24 cellular contexts compared by ENCODE assay signal in the genomic region with DNA sequence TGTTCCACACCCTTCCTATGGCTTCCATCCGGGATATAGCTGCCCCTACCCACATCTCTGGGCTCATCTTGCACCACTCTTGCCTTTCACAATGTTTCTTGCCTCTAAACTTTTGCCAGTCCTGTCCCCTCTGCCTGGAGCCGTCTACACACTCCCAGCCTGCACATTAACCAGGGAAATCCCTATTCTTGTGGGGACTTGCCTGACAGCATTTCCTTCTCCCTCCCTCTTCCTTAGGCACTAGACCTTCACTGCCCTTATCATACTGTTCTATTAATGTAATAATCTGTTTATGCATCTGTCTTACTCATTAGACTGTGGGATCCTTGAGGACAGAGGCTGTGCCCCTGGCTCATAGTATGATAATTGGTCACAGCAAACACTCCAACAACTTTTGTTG.
"Had no signal": no experiment of that assay in that cellular context is flagged by ENCODE, and none has a peak within 500 bp of the region (broad histone marks: within the 10 kb centered on the region; RNA-seq: fewer than 3 reads in every experiment).

No MANE protein-coding gene starts in this region.

- ATAC-seq: heart right ventricle; left lobe of liver; lower lobe of right lung; mucosa of descending colon; naive thymus-derived CD4-positive, alpha-beta T cell; natural killer cell treated with Interleukin-12 subunit alpha and Interleukin-12 subunit beta and Interleukin-15 and Interleukin-18, amount 100 ng/mL, for 72 hours; right lobe of liver; stimulated activated naive B cell treated with anti-CD40 and anti-IgM and Interleukin-4, amounts not matched to agents 10 μg/mL and 1 μg/mL and 100 μg/mL, for 72 hours; stimulated activated naive CD8-positive, alpha-beta T cell treated with anti-CD3 and anti-CD28 coated beads, Interleukin-15, Interleukin-2, amounts not matched to agents 100 U/mL and 50 U/mL, for 24 hours had no signal

- H3K9me3 ChIP-seq: heart right ventricle, lower lobe of right lung, mucosa of descending colon, ovary, right atrium auricular region, right lobe of liver, stomach, testis, thyroid gland, transverse colon, upper lobe of left lung, vagina had no signal

- H3K79me2 ChIP-seq: hepatocyte had no signal

- H3K36me3 Mint-ChIP-seq: immature natural killer cell; naive thymus-derived CD4-positive, alpha-beta T cell; natural killer cell treated with Interleukin-12 subunit alpha and Interleukin-12 subunit beta and Interleukin-15 and Interleukin-18, amount 100 ng/mL, for 72 hours; stimulated activated naive B cell treated with anti-CD40 and anti-IgM and Interleukin-4, amounts not matched to agents 10 μg/mL and 1 μg/mL and 100 μg/mL, for 72 hours had no signal

- H3K4me3 ChIP-seq: heart right ventricle, hepatocyte, lower lobe of right lung, mucosa of descending colon, ovary, right atrium auricular region, right lobe of liver, smooth muscle cell, stomach, testis, thyroid gland, transverse colon, upper lobe of left lung, vagina had no signal

- H3K9me3 Mint-ChIP-seq: immature natural killer cell; naive thymus-derived CD4-positive, alpha-beta T cell; natural killer cell treated with Interleukin-12 subunit alpha and Interleukin-12 subunit beta and Interleukin-15 and Interleukin-18, amount 100 ng/mL, for 72 hours; stimulated activated naive B cell treated with anti-CD40 and anti-IgM and Interleukin-4, amounts not matched to agents 10 μg/mL and 1 μg/mL and 100 μg/mL, for 72 hours had no signal

- H2AFZ ChIP-seq: hepatocyte had no signal

- H3K4me3 Mint-ChIP-seq: immature natural killer cell; naive thymus-derived CD4-positive, alpha-beta T cell; natural killer cell treated with Interleukin-12 subunit alpha and Interleukin-12 subunit beta and Interleukin-15 and Interleukin-18, amount 100 ng/mL, for 72 hours; stimulated activated naive B cell treated with anti-CD40 and anti-IgM and Interleukin-4, amounts not matched to agents 10 μg/mL and 1 μg/mL and 100 μg/mL, for 72 hours had no signal

- H3K27ac Mint-ChIP-seq: immature natural killer cell; naive thymus-derived CD4-positive, alpha-beta T cell; natural killer cell treated with Interleukin-12 subunit alpha and Interleukin-12 subunit beta and Interleukin-15 and Interleukin-18, amount 100 ng/mL, for 72 hours; progenitor cell of endocrine pancreas; stimulated activated naive B cell treated with anti-CD40 and anti-IgM and Interleukin-4, amounts not matched to agents 10 μg/mL and 1 μg/mL and 100 μg/mL, for 72 hours had no signal

- H3K4me1 ChIP-seq: right atrium auricular region, right lobe of liver, testis, thyroid gland had no signal

- DNase-seq: heart right ventricle; immature natural killer cell; lower lobe of right lung; midbrain; mucosa of descending colon; naive thymus-derived CD4-positive, alpha-beta T cell; ovary; right lobe of liver; stimulated activated CD4-positive, alpha-beta T cell treated with anti-CD3 and anti-CD28 coated beads, Interleukin-1b, Interleukin-23, amount 100 ng/mL, for 48 hours; stimulated activated CD4-positive, alpha-beta T cell treated with anti-CD3 and anti-CD28 coated beads, Interleukin-2, amount 100 ng/mL, for 48 hours; stimulated activated naive B cell treated with anti-CD40 and anti-IgM and Interleukin-4, amounts not matched to agents 10 μg/mL and 1 μg/mL and 100 μg/mL, for 72 hours; stimulated activated naive CD8-positive, alpha-beta T cell treated with anti-CD3 and anti-CD28 coated beads, Interleukin-15, Interleukin-2, amounts not matched to agents 100 U/mL and 50 U/mL, for 24 hours; stomach; testis; thyroid gland; transverse colon; upper lobe of left lung had no signal

- H3K27me3 ChIP-seq: heart right ventricle, hepatocyte, ovary, right atrium auricular region, right lobe of liver, stomach, testis, thyroid gland, transverse colon, upper lobe of left lung, vagina had no signal

- H3K36me3 ChIP-seq: heart right ventricle, lower lobe of right lung, ovary, right atrium auricular region, right lobe of liver, stomach, thyroid gland, transverse colon, upper lobe of left lung, vagina had no signal

- H3K27ac ChIP-seq: heart right ventricle, hepatocyte, lower lobe of right lung, ovary, right atrium auricular region, right lobe of liver, stomach, testis, thyroid gland, transverse colon, upper lobe of left lung, vagina had no signal

- H3K4me2 ChIP-seq: hepatocyte, smooth muscle cell had no signal
